ENCODE assay signal across 8 cellular contexts in genomic region chr10:91635401-91636400, GRCh38. TPM values are rescaled to one million over a fixed set of nuclear protein-coding genes. Genes with fewer than 3 reads are reported as not detected.
DNase-seq lines count a peak whose midpoint lies in the region; ATAC-seq, FAIRE-seq and TF ChIP-seq lines count a peak whose summit lies in the region.

No MANE protein-coding gene starts in this region.

- DNase-seq in natural killer cell = no peak
- no peak for DNase-seq in natural killer cell treated with Interleukin-12 subunit alpha and Interleukin-12 subunit beta and Interleukin-15 and Interleukin-18, amount 100 ng/mL, for 72 hours (ENCODE audit: low spot score)
- DNase-seq in M059J (ENCODE audit: low read depth) = peak; percentile 82
- peak; percentile 47 to 71 for DNase-seq in SJCRH30
- peak; percentile 43 to 78 (median 57) for DNase-seq in K562 (ENCODE audit: extremely low read depth in 1 of 4, low spot score in 3 of 4)
- DNase-seq in iPS-NIHi11 (ENCODE audit: low spot score) = peak; percentile 66
- no peak for DNase-seq in spleen
- DNase-seq in 8988T = no peak

- intact Hi-C loops in natural killer cell (cut with micrococcal nuclease) = loop anchor here (2.0 kb wide), 1 partner anchor 337 kb away; no protein-coding TSS in a partner anchor
- intact Hi-C loops in K562 (cut with micrococcal nuclease) = loop anchor here (1.0 to 5.0 kb wide), 7 partner anchors 27 to 337 kb away; no protein-coding TSS in a partner anchor
- intact Hi-C loops in spleen (cut with DNase I; ENCODE audit: low total_unique reads) = no loop called here

- no peaks in the 10 kb centered on the region for H3K27me3 ChIP-seq in SJCRH30
- H3K27me3 ChIP-seq in K562 (ENCODE audit: control insufficient read depth in 2 of 2, insufficient read depth in 2 of 2, low read length in 2 of 2) = no peaks in the 10 kb centered on the region
- H3K27me3 ChIP-seq in spleen (replicated peaks in 1 of 7) = peaks cover 0 to 51% (median 14%) of the 10 kb centered on the region in 7 donors

- peak in 1 of 3 donors; percentile 34 for ATAC-seq in natural killer cell
- ATAC-seq in natural killer cell treated with Interleukin-12 subunit alpha and Interleukin-12 subunit beta and Interleukin-15 and Interleukin-18, amount 100 ng/mL, for 72 hours = no peak
- ATAC-seq in K562 = peak; percentile 90

- H3K36me3 ChIP-seq in SJCRH30 = no peaks in the 10 kb centered on the region
- H3K36me3 ChIP-seq in K562 (ENCODE audit: control insufficient read depth, insufficient read depth, low read length) = no peaks in the 10 kb centered on the region
- no peaks in the 10 kb centered on the region for H3K36me3 ChIP-seq in spleen

- WGBS in K562 (ENCODE audit: insufficient coverage, low coverage, missing lambda C conversion rate) = 46% methylated on average over 9 of the region's 10 CpGs
- WGBS in spleen, 5 donors = 47 to 56% (median 52%) methylated on average over 10 of the region's 10 CpGs

- TF ChIP-seq EP300 in K562 (IDR thresholded peaks at IDR 0.05; ENCODE audit: low read length) = no peak

- H3K27ac ChIP-seq in SJCRH30 = no peak overlapping the region
- H3K27ac ChIP-seq in K562 (ENCODE audit: extremely low read depth, low read depth, low read length) = no peak overlapping the region
- peak overlapping the region in 3 of 8 donors; percentile 18 to 38 (median 21) for H3K27ac ChIP-seq in spleen

- H3K9me3 Mint-ChIP-seq in natural killer cell = no peaks in the 10 kb centered on the region
- H3K9me3 Mint-ChIP-seq in natural killer cell treated with Interleukin-12 subunit alpha and Interleukin-12 subunit beta and Interleukin-15 and Interleukin-18, amount 100 ng/mL, for 72 hours = no peaks in the 10 kb centered on the region

- BruUV-seq in K562 (replicated peaks; lab: Mats Ljungman, UMichigan) = no TSS peak

- H3K9me1 ChIP-seq in K562 (ENCODE audit: control insufficient read depth, insufficient read depth, low read length) = no peaks in the 10 kb centered on the region

- TF ChIP-seq POLR2A in K562 (conservative IDR thresholded peaks at IDR 0.05) (no peak), spleen (IDR thresholded peaks at IDR 0.05) (no peak)

- FAIRE-seq in K562 (lab: Jason Lieb, UNC) = peak; percentile 91

- no peak overlapping the region for H3K9ac ChIP-seq in K562 (ENCODE audit: insufficient read depth in 1 of 2, low read depth in 2 of 2, low read length in 2 of 2)

- peaks cover 5% of the 10 kb centered on the region; the same call in 2 of the 3 replicates for H3K79me2 ChIP-seq in K562 (ENCODE audit: control insufficient read depth, insufficient read depth, low read length)

- H3K36me3 Mint-ChIP-seq in natural killer cell = no peaks in the 10 kb centered on the region
- no peaks in the 10 kb centered on the region for H3K36me3 Mint-ChIP-seq in natural killer cell treated with Interleukin-12 subunit alpha and Interleukin-12 subunit beta and Interleukin-15 and Interleukin-18, amount 100 ng/mL, for 72 hours

- no peaks in the 10 kb centered on the region for H4K20me1 ChIP-seq in K562 (replicated peaks; ENCODE audit: control insufficient read depth, insufficient read depth, low read length)

- H3K4me1 ChIP-seq in SJCRH30 (no peaks in the 10 kb centered on the region), K562 (replicated peaks in 1 of 2; ENCODE audit: control insufficient read depth in 2 of 2, insufficient read depth in 2 of 2, low read length in 2 of 2) (peaks cover under 1 to 5% of the 10 kb centered on the region in 2 experiments; a peak in 4 of 5 replicates), spleen (peaks cover 2 to 26% (median 9%) of the 10 kb centered on the region in 6 donors)

- no peak overlapping the region for H3K4me3 ChIP-seq in SJCRH30
- no peak overlapping the region for H3K4me3 ChIP-seq in K562
- H3K4me3 ChIP-seq in spleen = no peak overlapping the region

- CTCF ChIA-PET in K562 (lab: Yijun Ruan, JAX; ENCODE audit: low intra/inter-chr PET ratio) = interaction anchor here (0.7 to 2.8 kb wide), 4 partner anchors 59 to 246 kb away, joined by 3 to 21 read pairs (median 8); no protein-coding TSS in a partner anchor

- peak; percentile 86 to 98 for TF ChIP-seq RAD21 in K562 (CRISPR knock-in tag; conservative IDR thresholded peaks at IDR 0.05 in 1 of 2, IDR thresholded peaks at IDR 0.05 in 1 of 2)

- H3K9me3 ChIP-seq in SJCRH30 (replicated peaks) (no peaks in the 10 kb centered on the region), K562 (replicated peaks; ENCODE audit: control insufficient read depth, insufficient read depth, low read depth, low read length) (no peaks in the 10 kb centered on the region), spleen (no peaks in the 10 kb centered on the region)

- H3K4me2 ChIP-seq in K562 (ENCODE audit: insufficient read depth, low read length) = no peak overlapping the region

- in situ Hi-C loops in K562 (cut with MboI) = loop anchor here (5.0 kb wide), 2 partner anchors 57 to 78 kb away; no protein-coding TSS in a partner anchor

- H3K4me1 Mint-ChIP-seq in natural killer cell = peaks cover 0 to 6% of the 10 kb centered on the region in 2 donors
- H3K4me1 Mint-ChIP-seq in natural killer cell treated with Interleukin-12 subunit alpha and Interleukin-12 subunit beta and Interleukin-15 and Interleukin-18, amount 100 ng/mL, for 72 hours (ENCODE audit: low read depth in 2 of 2) = peaks cover 0 to 5% of the 10 kb centered on the region in 2 donors

- POLR2A ChIA-PET in K562 (lab: Yijun Ruan, JAX) = interaction anchor here (1.0 kb wide), 1 partner anchor 9 kb away, joined by 4 read pairs; no protein-coding TSS in a partner anchor

- H2AFZ ChIP-seq in K562 (ENCODE audit: low read depth, low read length) = peak overlapping the region; percentile 91

- H3K27ac Mint-ChIP-seq in natural killer cell = no peak overlapping the region
- no peak overlapping the region for H3K27ac Mint-ChIP-seq in natural killer cell treated with Interleukin-12 subunit alpha and Interleukin-12 subunit beta and Interleukin-15 and Interleukin-18, amount 100 ng/mL, for 72 hours

- H3K27me3 Mint-ChIP-seq in natural killer cell (ENCODE audit: low read depth in 2 of 2) = peaks cover 37 to 55% of the 10 kb centered on the region in 2 donors
- peaks cover 45 to 53% of the 10 kb centered on the region in 2 donors for H3K27me3 Mint-ChIP-seq in natural killer cell treated with Interleukin-12 subunit alpha and Interleukin-12 subunit beta and Interleukin-15 and Interleukin-18, amount 100 ng/mL, for 72 hours

- TF ChIP-seq CTCF in natural killer cell (IDR thresholded peaks at IDR 0.05) = peak; percentile 18
- TF ChIP-seq CTCF in K562 (IDR thresholded peaks at IDR 0.05 in 2 of 3, conservative IDR thresholded peaks at IDR 0.05 in 1 of 3; ENCODE audit: insufficient read depth in 2 of 3, low read depth in 1 of 3, low read length in 3 of 3) = peak; percentile 63 to 81 (median 79); a peak in 5 of 6 replicates
- TF ChIP-seq CTCF in spleen (IDR thresholded peaks at IDR 0.05 in 8 of 11, conservative IDR thresholded peaks at IDR 0.05 in 3 of 11) = peak; percentile 36 to 77 (median 62)

- no peak overlapping the region for H3K4me3 Mint-ChIP-seq in natural killer cell
- H3K4me3 Mint-ChIP-seq in natural killer cell treated with Interleukin-12 subunit alpha and Interleukin-12 subunit beta and Interleukin-15 and Interleukin-18, amount 100 ng/mL, for 72 hours = no peak overlapping the region

TF ChIP-seq in K562, 482 proteins besides CTCF, POLR2A, EP300 and RAD21 (continues in another document):
- no peak for TF ChIP-seq ZNF274 (IDR thresholded peaks at IDR 0.05; ENCODE audit: borderline replicate concordance, low read depth, low read length)
- no peak for TF ChIP-seq ZBTB12 (CRISPR knock-in tag; IDR thresholded peaks at IDR 0.05)
- no peak for TF ChIP-seq HLTF (IDR thresholded peaks at IDR 0.05)
- no peak for TF ChIP-seq TEAD2 (tag; IDR thresholded peaks at IDR 0.05)

RNA-seq across cellular contexts. Expression of gene PPP1R3C, which starts 2.8 kb away (rescaled TPM):
- not detected for total RNA-seq in natural killer cell
- not detected for total RNA-seq in natural killer cell treated with Interleukin-12 subunit alpha and Interleukin-12 subunit beta and Interleukin-15 and Interleukin-18, amount 100 ng/mL, for 72 hours
- total RNA-seq in M059J (2014; rRNA removed; shearing (Covaris generic)) = 15.9 and 18.1 TPM in 2 replicates
- 5.7 and 5.9 TPM in 2 replicates for total RNA-seq in SJCRH30 (2014; rRNA removed; shearing (Covaris generic))
- total RNA-seq in K562 (2011; cell fraction: chromatin; rRNA removed; ENCODE audit: low replicate concordance) = not detected in 2 replicates
- total RNA-seq in K562 (2011; cell fraction: nucleolus; rRNA removed) = 0.26 TPM in 1 of 2 replicates, not detected in the other
- total RNA-seq in K562 (2011; cell fraction: nucleoplasm; rRNA removed) = 0.15 TPM in 1 of 2 replicates, not detected in the other
- total RNA-seq in K562 (2014; rRNA removed) = 0.08 TPM in 1 of 2 replicates, not detected in the other
- 0.10 and 0.11 TPM in 2 replicates for total RNA-seq in K562 (2014; rRNA removed; fragmentation: Illumina TruSeq; extraction: Trizol)
- not detected in 2 replicates for total RNA-seq in K562 (2015; rRNA removed; fragmentation: Illumina TruSeq; extraction: Trizol)
- 0.24 TPM in 1 of 2 replicates, not detected in the other for total RNA-seq in K562 (2021)
- 0.06 and 4.5 TPM in 2 replicates for polyA plus RNA-seq in K562 (2011; rRNA removed)
- polyA plus RNA-seq in K562 (2011; cell fraction: cytosol; rRNA removed) = 3.0 TPM in 1 of 2 replicates, not detected in the other
- 0.14 and 4.2 TPM in 2 replicates for polyA plus RNA-seq in K562 (2011; cell fraction: nucleus; rRNA removed)
- polyA plus RNA-seq in K562 (2012) = 0.12 and 0.69 TPM in 2 replicates
- polyA plus RNA-seq in K562 (2014; fragmentation: Illumina TruSeq; extraction: Trizol) = 0.10 TPM in 2 replicates
- under 1 TPM; 0.13 to 0.14 TPM for polyA plus RNA-seq in K562 (2014; fragmentation: Nextera tagmentation; extraction: Ambion mirVana)
- polyA plus RNA-seq in K562 (2014; rRNA removed) = 0.07 TPM in 1 of 2 replicates, not detected in the other
- 7.1 TPM in 1 of 2 replicates, not detected in the other for polyA minus RNA-seq in K562 (2011; rRNA and poly(A)+ RNA removed)
- polyA minus RNA-seq in K562 (2011; cell fraction: cytosol; rRNA and poly(A)+ RNA removed) = 2.0 TPM in 1 of 2 replicates, not detected in the other
- polyA minus RNA-seq in K562 (2011; cell fraction: nucleus; rRNA and poly(A)+ RNA removed) = 0.27 and 10.4 TPM in 2 replicates
- total RNA-seq in spleen = 1 to 10 TPM; 3.5 to 8.8 (median 4.9) TPM
- polyA plus RNA-seq in spleen = 1 to 10 TPM in 2 of 3 donors, under 1 TPM in 1; 0.99 to 1.6 (median 1.4) TPM

Comparison
In these comparisons a context has a peak if more than half of its experiments do, and no peak if none do; other contexts are left out.
1. DNase-seq: peak in M059J (single experiment), SJCRH30 (2 of 2), K562 (4 of 4) and iPS-NIHi11 (single experiment); none in natural killer cell (single experiment), natural killer cell treated with Interleukin-12 subunit alpha and Interleukin-12 subunit beta and Interleukin-15 and Interleukin-18, amount 100 ng/mL, for 72 hours (single experiment), spleen (single experiment) and 8988T (single experiment).
2. CTCF ChIP-seq: peak in every context shown above with its lines; median percentile 79 in K562; 62 in spleen; 18 in natural killer cell.